1 cellular context compared by ENCODE assay signal in the genomic region with DNA sequence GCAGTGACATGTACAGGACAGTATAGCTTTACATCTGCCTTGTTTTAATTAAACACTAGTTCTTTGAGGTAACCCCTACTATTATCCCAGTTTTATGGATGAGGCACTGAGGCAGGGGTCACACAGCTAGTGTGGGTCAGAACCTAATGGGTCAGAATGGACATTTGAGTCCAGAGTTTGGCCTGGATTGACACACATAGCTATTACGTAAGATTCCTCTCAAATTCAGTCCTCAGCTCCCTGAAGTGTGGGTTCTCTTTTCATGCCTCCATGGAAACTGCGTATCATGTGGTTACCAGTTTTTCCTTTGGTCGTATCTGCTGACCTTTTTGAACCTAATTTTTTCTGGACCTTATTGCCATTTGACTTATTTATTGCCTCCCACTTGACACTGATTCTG.
TF ChIP-seq lines count a peak whose summit lies in the region.

No MANE protein-coding gene starts in this region.

TF ChIP-seq in HepG2, 621 proteins besides CTCF, POLR2A, EP300 and RAD21 (continued from another document):
- TF ChIP-seq ZBED4 (CRISPR knock-in tag; IDR thresholded peaks at IDR 0.05; ENCODE audit: borderline replicate concordance) (peak; percentile 72; the same call in 1 of the 2 replicates), CEBPB (IDR thresholded peaks at IDR 0.05; ENCODE audit: borderline replicate concordance, low read depth, low read length) (peak; percentile 67; the same call in 1 of the 2 replicates)
